Comparison of ENCODE assay signal across 30 cellular contexts in the genomic region with DNA sequence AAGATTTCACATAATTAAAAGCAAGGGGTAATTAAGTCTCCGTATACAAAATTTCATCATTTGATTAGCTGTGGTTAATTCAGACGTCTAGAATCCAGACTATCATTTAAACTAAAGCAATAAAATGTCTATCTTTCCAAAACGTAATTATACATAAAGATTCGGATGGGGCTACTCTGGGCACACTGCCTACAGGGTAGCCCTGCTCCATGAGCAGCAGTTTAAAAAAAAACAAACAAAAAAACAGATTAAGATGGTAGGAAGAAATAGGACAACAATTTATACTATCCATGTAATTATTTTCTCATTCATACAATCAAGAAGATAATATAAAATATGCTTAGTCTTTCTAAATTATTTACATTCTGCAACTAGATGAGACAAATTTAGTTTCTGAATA.
"Had no signal": no experiment of that assay in that cellular context is flagged by ENCODE, and none has a peak within 500 bp of the region (broad histone marks: within the 10 kb centered on the region; RNA-seq: fewer than 3 reads in every experiment).

No MANE protein-coding gene starts in this region.

- H3K27me3 Mint-ChIP-seq: activated CD8-positive, alpha-beta memory T cell treated with anti-CD3 and anti-CD28 coated beads, Interleukin-2, amount 10 ng/mL, durations not matched to agents 7 days and 5 days; activated CD8-positive, alpha-beta T cell treated with anti-CD3 and anti-CD28 coated beads for 36 hours; central memory CD8-positive, alpha-beta T cell; effector memory CD8-positive, alpha-beta T cell; stimulated activated naive CD8-positive, alpha-beta T cell treated with anti-CD3 and anti-CD28 coated beads, Interleukin-15, Interleukin-2, amounts not matched to agents 100 ng/mL and 50 ng/mL, for 24 hours had no signal

- H3K9me3 ChIP-seq: adrenal gland, ascending aorta, colonic mucosa, esophagus muscularis mucosa, psoas muscle, right atrium auricular region, tibial artery had no signal

- H3K9me3 Mint-ChIP-seq: activated CD8-positive, alpha-beta T cell treated with anti-CD3 and anti-CD28 coated beads for 36 hours; central memory CD8-positive, alpha-beta T cell; effector memory CD8-positive, alpha-beta T cell; mesothelial cell of epicardium; natural killer cell; stimulated activated naive CD8-positive, alpha-beta T cell treated with anti-CD3 and anti-CD28 coated beads, Interleukin-15, Interleukin-2, amounts not matched to agents 100 ng/mL and 50 ng/mL, for 24 hours had no signal

- H3K4me3 ChIP-seq: adrenal gland, ascending aorta, colonic mucosa, dorsolateral prefrontal cortex, esophagus muscularis mucosa, psoas muscle, right atrium auricular region, tibial artery had no signal

- DNase-seq: activated CD4-positive, alpha-beta T cell treated with anti-CD3 and anti-CD28 coated beads for 4 hours; activated CD4-positive, CD25-positive, alpha-beta regulatory T cell; activated CD8-positive, alpha-beta memory T cell treated with anti-CD3 and anti-CD28 coated beads, Interleukin-2, amount 10 ng/mL, durations not matched to agents 7 days and 5 days; activated CD8-positive, alpha-beta T cell treated with anti-CD3 and anti-CD28 coated beads for 36 hours; activated effector memory CD4-positive, alpha-beta T cell treated with anti-CD3 and anti-CD28 coated beads, Interleukin-2, amount 50 U/mL, for 16 hours; activated naive CD4-positive, alpha-beta T cell treated with anti-CD3 and anti-CD28 coated beads, Interleukin-2, amount 50 U/mL, for 16 hours; activated T-cell treated with anti-CD3 and anti-CD28 coated beads for 4 hours; adrenal gland; brain microvascular endothelial cell; colonic mucosa; dorsolateral prefrontal cortex; effector memory CD8-positive, alpha-beta T cell; glutamatergic neuron; hypothalamus; left ventricle myocardium superior; mammary epithelial cell; natural killer cell; psoas muscle; stimulated activated CD4-positive, alpha-beta T cell treated with anti-CD3 and anti-CD28 coated beads, Interleukin-12 subunit alpha, Interleukin-12 subunit beta, amount 100 ng/mL, for 4 hours; stimulated activated CD4-positive, alpha-beta T cell treated with anti-CD3 and anti-CD28 coated beads, Interleukin-4, amount 100 ng/mL, for 4 hours; substantia nigra; T-helper 9 cell; tibial artery had no signal

- ATAC-seq: activated CD8-positive, alpha-beta memory T cell treated with anti-CD3 and anti-CD28 coated beads, Interleukin-2, amount 10 ng/mL, durations not matched to agents 7 days and 5 days; activated CD8-positive, alpha-beta T cell treated with anti-CD3 and anti-CD28 coated beads for 36 hours; effector memory CD8-positive, alpha-beta T cell; left ventricle myocardium superior; natural killer cell; psoas muscle had no signal

- H3K27ac Mint-ChIP-seq: activated CD8-positive, alpha-beta memory T cell treated with anti-CD3 and anti-CD28 coated beads, Interleukin-2, amount 10 ng/mL, durations not matched to agents 7 days and 5 days; mesothelial cell of epicardium; natural killer cell; stimulated activated naive CD8-positive, alpha-beta T cell treated with anti-CD3 and anti-CD28 coated beads, Interleukin-15, Interleukin-2, amounts not matched to agents 100 ng/mL and 50 ng/mL, for 24 hours had no signal

- H3K4me3 Mint-ChIP-seq: activated CD8-positive, alpha-beta memory T cell treated with anti-CD3 and anti-CD28 coated beads, Interleukin-2, amount 10 ng/mL, durations not matched to agents 7 days and 5 days; activated CD8-positive, alpha-beta T cell treated with anti-CD3 and anti-CD28 coated beads for 36 hours; central memory CD8-positive, alpha-beta T cell; effector memory CD8-positive, alpha-beta T cell; mesothelial cell of epicardium; natural killer cell; stimulated activated naive CD8-positive, alpha-beta T cell treated with anti-CD3 and anti-CD28 coated beads, Interleukin-15, Interleukin-2, amounts not matched to agents 100 ng/mL and 50 ng/mL, for 24 hours had no signal

- H3K27ac ChIP-seq: adrenal gland, ascending aorta, brain microvascular endothelial cell, colonic mucosa, dorsolateral prefrontal cortex, esophagus muscularis mucosa, psoas muscle, right atrium auricular region, tibial artery had no signal

- FAIRE-seq: frontal cortex had no signal

- H3K27me3 ChIP-seq: adrenal gland, ascending aorta, brain microvascular endothelial cell, colonic mucosa, dorsolateral prefrontal cortex, esophagus muscularis mucosa, right atrium auricular region, tibial artery had no signal

- H3K36me3 ChIP-seq: adrenal gland, ascending aorta, brain microvascular endothelial cell, colonic mucosa, esophagus muscularis mucosa, right atrium auricular region, tibial artery had no signal

- H3K4me1 ChIP-seq: colonic mucosa had no signal

- H3K36me3 Mint-ChIP-seq: natural killer cell had no signal
